Comparison of ENCODE assay signal across 8 cellular contexts in genomic region chr4:15681372-15682339, GRCh38. TPM values are rescaled to one million over a fixed set of nuclear protein-coding genes. Genes with fewer than 3 reads are reported as not detected.
DNase-seq lines count a peak whose midpoint lies in the region; ATAC-seq, FAIRE-seq and TF ChIP-seq lines count a peak whose summit lies in the region.

TSS of gene FAM200B (plus strand) at chr4:15681827. CDS start at chr4:15686978, 5,151 bp downstream.

- ATAC-seq in GM18499 (IDR thresholded peaks at IDR 0.05; ENCODE audit: insufficient read depth, unreplicated experiment), result peak; percentile 77
- peak; percentile 86 for ATAC-seq in HG02943 (IDR thresholded peaks at IDR 0.05; ENCODE audit: low read depth, unreplicated experiment)
- ATAC-seq in psoas muscle, result peak; percentile 98 to 100 (median 99)

- H3K9me3 ChIP-seq in right atrium auricular region (no peaks in the 10 kb centered on the region), psoas muscle (no peaks in the 10 kb centered on the region)

- peak in 1 of 2 donors; percentile 39 for TF ChIP-seq CTCF in right atrium auricular region (IDR thresholded peaks at IDR 0.05)
- TF ChIP-seq CTCF in psoas muscle (IDR thresholded peaks at IDR 0.05), result no peak

- peaks cover 0 to 29% of the 10 kb centered on the region in 2 donors for H3K4me1 ChIP-seq in right atrium auricular region
- peaks cover 22% of the 10 kb centered on the region for H3K4me1 ChIP-seq in psoas muscle

- no peak for FAIRE-seq in urothelium cell line (lab: Jason Lieb, UNC)

- H3K27me3 ChIP-seq in right atrium auricular region, result no peaks in the 10 kb centered on the region
- H3K27me3 ChIP-seq in psoas muscle (ENCODE audit: insufficient read depth in 3 of 3, low read length in 2 of 3), result no peaks in the 10 kb centered on the region

- 0% methylated on average over 54 to 56 of the region's 56 CpGs for WGBS in psoas muscle, 3 donors

- H3K27ac ChIP-seq in right atrium auricular region, result peak within 1 kb of the TSS; percentile 90 to 92
- peak within 1 kb of the TSS; percentile 68 for H3K27ac ChIP-seq in psoas muscle

- H3K4me3 ChIP-seq in right atrium auricular region, result peak within 1 kb of the TSS; percentile 71 to 74
- H3K4me3 ChIP-seq in psoas muscle, result peak within 1 kb of the TSS; percentile 71

- H3K36me3 ChIP-seq in right atrium auricular region (peaks cover 5% of the 10 kb centered on the region), psoas muscle (ENCODE audit: insufficient read depth in 1 of 2, low read depth in 1 of 2) (peaks cover 6 to 8% of the 10 kb centered on the region in 2 donors)

- DNase-seq in NCI-H187 treated with DMSO at 0.1 percent for 48 hours (lab: John Stamatoyannopoulos, UW) (peak; percentile 95), anterior cingulate cortex (lab: John Stamatoyannopoulos, UW) (peak; percentile 81 to 99 (median 98)), right atrium auricular region (ENCODE audit: low spot score) (peak; percentile 98), psoas muscle (peak; percentile 99), urothelium cell line (ENCODE audit: low spot score) (peak; percentile 94)

- intact Hi-C loops in T-helper 2 cell treated with Interferon-gamma antibody and Interleukin-4, amounts not matched to agents 100 ng/mL and 5 ng/mL, for 36 hours (cut with micrococcal nuclease), result loop anchor here (1.0 to 10.0 kb wide), 10 partner anchors 21 to 679 kb away; partner anchors contain the start of genes BST1, CD38, CPEB2 and FBXL5
- intact Hi-C loops in psoas muscle (cut with DNase I), result no loop called here

RNA-seq across cellular contexts. Expression of gene FAM200B, which starts in this region (rescaled TPM):
- 10.7 and 11.0 TPM in 2 replicates for total RNA-seq in T-helper 2 cell treated with Interferon-gamma antibody and Interleukin-4, amounts not matched to agents 100 ng/mL and 5 ng/mL, for 36 hours
- total RNA-seq in right atrium auricular region, result 10 to 100 TPM; 41.4 to 57.4 TPM
- 10 to 100 TPM; 16.3 to 22.7 (median 19.7) TPM for total RNA-seq in psoas muscle
- polyA plus RNA-seq in psoas muscle, result 10 to 100 TPM; 19.6 to 44.2 (median 23.4) TPM

Comparison
In these comparisons a context has a peak if more than half of its experiments do, and no peak if none do; other contexts are left out.
1. Peak in every context shown above with its lines: DNase-seq, ATAC-seq, H3K4me3 ChIP-seq and H3K27ac ChIP-seq.